In genomic region chr12:130330685-130331084, GRCh38 we compare ENCODE assay signal across 8 cellular contexts. TPM values are rescaled to one million over a fixed set of nuclear protein-coding genes. Genes with fewer than 3 reads are reported as not detected.
"Had no signal": no experiment of that assay in that cellular context is flagged by ENCODE, and none has a peak within 500 bp of the region (broad histone marks: within the 10 kb centered on the region; RNA-seq: fewer than 3 reads in every experiment).

No MANE protein-coding gene starts in this region.

- H3K4me3 Mint-ChIP-seq: IgD-negative memory B cell had no signal

- H3K4me3 ChIP-seq: GM23248, HAP-1 had no signal

- H3K9me3 ChIP-seq: HAP-1 had no signal

- H3K9ac ChIP-seq: GM23248 had no signal

- H3K27ac ChIP-seq: GM23248 had no signal

- H3K27me3 Mint-ChIP-seq: IgD-negative memory B cell had no signal

- H3K4me1 ChIP-seq: HAP-1 had no signal

- H3K36me3 Mint-ChIP-seq: IgD-negative memory B cell had no signal

- H3K27ac Mint-ChIP-seq: IgD-negative memory B cell had no signal

- H3K36me3 ChIP-seq: HAP-1 had no signal

- FAIRE-seq: HTR-8/SVneo had no signal

- H2AFZ ChIP-seq: GM23248 had no signal

- DNase-seq: GM23248, GOT3, KBM-7 had no signal

RNA-seq across cellular contexts. Expression of gene PIWIL1, which starts 7.0 kb away (rescaled TPM):
- total RNA-seq: GM23248, H7, HT-29 had no signal
- polyA plus RNA-seq: GM23248, IgD-negative memory B cell had no signal
